Comparison of ENCODE assay signal across 1 cellular context in the genomic region with DNA sequence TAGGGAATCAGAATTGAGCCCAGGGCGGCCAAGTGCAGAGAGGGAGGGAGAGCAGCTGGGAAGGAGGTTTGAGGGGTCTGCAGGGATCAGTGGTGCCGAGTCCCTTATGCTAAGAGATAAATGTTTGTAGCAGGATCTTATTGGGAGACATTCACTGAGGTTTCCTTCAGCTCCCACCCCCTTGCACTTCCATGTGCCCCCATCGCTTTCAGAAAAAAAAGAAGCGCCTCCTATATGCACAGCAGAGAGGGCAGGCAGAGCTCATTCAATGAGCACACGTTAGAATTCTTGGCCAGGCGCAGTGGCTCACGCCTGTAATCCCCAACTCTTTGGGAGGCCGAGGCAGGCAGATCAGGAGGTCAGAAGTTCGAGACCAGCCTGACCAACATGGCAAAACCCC.
TF ChIP-seq lines count a peak whose summit lies in the region.

No MANE protein-coding gene starts in this region.

TF ChIP-seq in HepG2, 621 proteins besides CTCF, POLR2A, EP300 and RAD21:
- no peak for TF ChIP-seq ZNF761 (CRISPR knock-in tag; conservative IDR thresholded peaks at IDR 0.05)
- TF ChIP-seq ATF7 (IDR thresholded peaks at IDR 0.05) = no peak
- TF ChIP-seq ATF7 (CRISPR knock-in tag; IDR thresholded peaks at IDR 0.05) = no peak
- TF ChIP-seq GATAD1 (CRISPR knock-in tag; IDR thresholded peaks at IDR 0.05) = no peak
- TF ChIP-seq NFE2 (CRISPR knock-in tag; IDR thresholded peaks at IDR 0.05) = no peak
- no peak for TF ChIP-seq ZNF670 (CRISPR knock-in tag; IDR thresholded peaks at IDR 0.05; ENCODE audit: borderline replicate concordance)
- TF ChIP-seq NPAS2 (CRISPR knock-in tag; IDR thresholded peaks at IDR 0.05; ENCODE audit: borderline replicate concordance) = no peak
- no peak for TF ChIP-seq ZNF607 (CRISPR knock-in tag; IDR thresholded peaks at IDR 0.05; ENCODE audit: borderline replicate concordance)
- TF ChIP-seq, protein P1, sequence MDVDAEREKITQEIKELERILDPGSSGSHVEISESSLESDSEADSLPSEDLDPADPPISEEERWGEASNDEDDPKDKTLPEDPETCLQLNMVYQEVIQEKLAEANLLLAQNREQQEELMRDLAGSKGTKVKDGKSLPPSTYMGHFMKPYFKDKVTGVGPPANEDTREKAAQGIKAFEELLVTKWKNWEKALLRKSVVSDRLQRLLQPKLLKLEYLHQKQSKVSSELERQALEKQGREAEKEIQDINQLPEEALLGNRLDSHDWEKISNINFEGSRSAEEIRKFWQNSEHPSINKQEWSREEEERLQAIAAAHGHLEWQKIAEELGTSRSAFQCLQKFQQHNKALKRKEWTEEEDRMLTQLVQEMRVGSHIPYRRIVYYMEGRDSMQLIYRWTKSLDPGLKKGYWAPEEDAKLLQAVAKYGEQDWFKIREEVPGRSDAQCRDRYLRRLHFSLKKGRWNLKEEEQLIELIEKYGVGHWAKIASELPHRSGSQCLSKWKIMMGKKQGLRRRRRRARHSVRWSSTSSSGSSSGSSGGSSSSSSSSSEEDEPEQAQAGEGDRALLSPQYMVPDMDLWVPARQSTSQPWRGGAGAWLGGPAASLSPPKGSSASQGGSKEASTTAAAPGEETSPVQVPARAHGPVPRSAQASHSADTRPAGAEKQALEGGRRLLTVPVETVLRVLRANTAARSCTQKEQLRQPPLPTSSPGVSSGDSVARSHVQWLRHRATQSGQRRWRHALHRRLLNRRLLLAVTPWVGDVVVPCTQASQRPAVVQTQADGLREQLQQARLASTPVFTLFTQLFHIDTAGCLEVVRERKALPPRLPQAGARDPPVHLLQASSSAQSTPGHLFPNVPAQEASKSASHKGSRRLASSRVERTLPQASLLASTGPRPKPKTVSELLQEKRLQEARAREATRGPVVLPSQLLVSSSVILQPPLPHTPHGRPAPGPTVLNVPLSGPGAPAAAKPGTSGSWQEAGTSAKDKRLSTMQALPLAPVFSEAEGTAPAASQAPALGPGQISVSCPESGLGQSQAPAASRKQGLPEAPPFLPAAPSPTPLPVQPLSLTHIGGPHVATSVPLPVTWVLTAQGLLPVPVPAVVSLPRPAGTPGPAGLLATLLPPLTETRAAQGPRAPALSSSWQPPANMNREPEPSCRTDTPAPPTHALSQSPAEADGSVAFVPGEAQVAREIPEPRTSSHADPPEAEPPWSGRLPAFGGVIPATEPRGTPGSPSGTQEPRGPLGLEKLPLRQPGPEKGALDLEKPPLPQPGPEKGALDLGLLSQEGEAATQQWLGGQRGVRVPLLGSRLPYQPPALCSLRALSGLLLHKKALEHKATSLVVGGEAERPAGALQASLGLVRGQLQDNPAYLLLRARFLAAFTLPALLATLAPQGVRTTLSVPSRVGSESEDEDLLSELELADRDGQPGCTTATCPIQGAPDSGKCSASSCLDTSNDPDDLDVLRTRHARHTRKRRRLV (CRISPR knock-in tag; IDR thresholded peaks at IDR 0.05) = no peak
- TF ChIP-seq XBP1 (CRISPR knock-in tag; IDR thresholded peaks at IDR 0.05) = no peak
- TF ChIP-seq MED13 (CRISPR knock-in tag; IDR thresholded peaks at IDR 0.05) = no peak
- TF ChIP-seq, protein P2, sequence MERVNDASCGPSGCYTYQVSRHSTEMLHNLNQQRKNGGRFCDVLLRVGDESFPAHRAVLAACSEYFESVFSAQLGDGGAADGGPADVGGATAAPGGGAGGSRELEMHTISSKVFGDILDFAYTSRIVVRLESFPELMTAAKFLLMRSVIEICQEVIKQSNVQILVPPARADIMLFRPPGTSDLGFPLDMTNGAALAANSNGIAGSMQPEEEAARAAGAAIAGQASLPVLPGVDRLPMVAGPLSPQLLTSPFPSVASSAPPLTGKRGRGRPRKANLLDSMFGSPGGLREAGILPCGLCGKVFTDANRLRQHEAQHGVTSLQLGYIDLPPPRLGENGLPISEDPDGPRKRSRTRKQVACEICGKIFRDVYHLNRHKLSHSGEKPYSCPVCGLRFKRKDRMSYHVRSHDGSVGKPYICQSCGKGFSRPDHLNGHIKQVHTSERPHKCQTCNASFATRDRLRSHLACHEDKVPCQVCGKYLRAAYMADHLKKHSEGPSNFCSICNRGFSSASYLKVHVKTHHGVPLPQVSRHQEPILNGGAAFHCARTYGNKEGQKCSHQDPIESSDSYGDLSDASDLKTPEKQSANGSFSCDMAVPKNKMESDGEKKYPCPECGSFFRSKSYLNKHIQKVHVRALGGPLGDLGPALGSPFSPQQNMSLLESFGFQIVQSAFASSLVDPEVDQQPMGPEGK (CRISPR knock-in tag; IDR thresholded peaks at IDR 0.05) = no peak
- TF ChIP-seq, protein P3, sequence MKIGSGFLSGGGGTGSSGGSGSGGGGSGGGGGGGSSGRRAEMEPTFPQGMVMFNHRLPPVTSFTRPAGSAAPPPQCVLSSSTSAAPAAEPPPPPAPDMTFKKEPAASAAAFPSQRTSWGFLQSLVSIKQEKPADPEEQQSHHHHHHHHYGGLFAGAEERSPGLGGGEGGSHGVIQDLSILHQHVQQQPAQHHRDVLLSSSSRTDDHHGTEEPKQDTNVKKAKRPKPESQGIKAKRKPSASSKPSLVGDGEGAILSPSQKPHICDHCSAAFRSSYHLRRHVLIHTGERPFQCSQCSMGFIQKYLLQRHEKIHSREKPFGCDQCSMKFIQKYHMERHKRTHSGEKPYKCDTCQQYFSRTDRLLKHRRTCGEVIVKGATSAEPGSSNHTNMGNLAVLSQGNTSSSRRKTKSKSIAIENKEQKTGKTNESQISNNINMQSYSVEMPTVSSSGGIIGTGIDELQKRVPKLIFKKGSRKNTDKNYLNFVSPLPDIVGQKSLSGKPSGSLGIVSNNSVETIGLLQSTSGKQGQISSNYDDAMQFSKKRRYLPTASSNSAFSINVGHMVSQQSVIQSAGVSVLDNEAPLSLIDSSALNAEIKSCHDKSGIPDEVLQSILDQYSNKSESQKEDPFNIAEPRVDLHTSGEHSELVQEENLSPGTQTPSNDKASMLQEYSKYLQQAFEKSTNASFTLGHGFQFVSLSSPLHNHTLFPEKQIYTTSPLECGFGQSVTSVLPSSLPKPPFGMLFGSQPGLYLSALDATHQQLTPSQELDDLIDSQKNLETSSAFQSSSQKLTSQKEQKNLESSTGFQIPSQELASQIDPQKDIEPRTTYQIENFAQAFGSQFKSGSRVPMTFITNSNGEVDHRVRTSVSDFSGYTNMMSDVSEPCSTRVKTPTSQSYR (CRISPR knock-in tag; IDR thresholded peaks at IDR 0.05; ENCODE audit: borderline replicate concordance) = no peak
- TF ChIP-seq ZNF382 (CRISPR knock-in tag; IDR thresholded peaks at IDR 0.05; ENCODE audit: borderline replicate concordance) = no peak
- TF ChIP-seq SUZ12 (IDR thresholded peaks at IDR 0.05; ENCODE audit: low read depth, low read length) = no peak
- TF ChIP-seq, protein P4, sequence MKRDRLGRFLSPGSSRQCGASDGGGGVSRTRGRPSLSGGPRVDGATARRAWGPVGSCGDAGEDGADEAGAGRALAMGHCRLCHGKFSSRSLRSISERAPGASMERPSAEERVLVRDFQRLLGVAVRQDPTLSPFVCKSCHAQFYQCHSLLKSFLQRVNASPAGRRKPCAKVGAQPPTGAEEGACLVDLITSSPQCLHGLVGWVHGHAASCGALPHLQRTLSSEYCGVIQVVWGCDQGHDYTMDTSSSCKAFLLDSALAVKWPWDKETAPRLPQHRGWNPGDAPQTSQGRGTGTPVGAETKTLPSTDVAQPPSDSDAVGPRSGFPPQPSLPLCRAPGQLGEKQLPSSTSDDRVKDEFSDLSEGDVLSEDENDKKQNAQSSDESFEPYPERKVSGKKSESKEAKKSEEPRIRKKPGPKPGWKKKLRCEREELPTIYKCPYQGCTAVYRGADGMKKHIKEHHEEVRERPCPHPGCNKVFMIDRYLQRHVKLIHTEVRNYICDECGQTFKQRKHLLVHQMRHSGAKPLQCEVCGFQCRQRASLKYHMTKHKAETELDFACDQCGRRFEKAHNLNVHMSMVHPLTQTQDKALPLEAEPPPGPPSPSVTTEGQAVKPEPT (CRISPR knock-in tag; IDR thresholded peaks at IDR 0.05; ENCODE audit: low read depth) = no peak
